In the genomic region with DNA sequence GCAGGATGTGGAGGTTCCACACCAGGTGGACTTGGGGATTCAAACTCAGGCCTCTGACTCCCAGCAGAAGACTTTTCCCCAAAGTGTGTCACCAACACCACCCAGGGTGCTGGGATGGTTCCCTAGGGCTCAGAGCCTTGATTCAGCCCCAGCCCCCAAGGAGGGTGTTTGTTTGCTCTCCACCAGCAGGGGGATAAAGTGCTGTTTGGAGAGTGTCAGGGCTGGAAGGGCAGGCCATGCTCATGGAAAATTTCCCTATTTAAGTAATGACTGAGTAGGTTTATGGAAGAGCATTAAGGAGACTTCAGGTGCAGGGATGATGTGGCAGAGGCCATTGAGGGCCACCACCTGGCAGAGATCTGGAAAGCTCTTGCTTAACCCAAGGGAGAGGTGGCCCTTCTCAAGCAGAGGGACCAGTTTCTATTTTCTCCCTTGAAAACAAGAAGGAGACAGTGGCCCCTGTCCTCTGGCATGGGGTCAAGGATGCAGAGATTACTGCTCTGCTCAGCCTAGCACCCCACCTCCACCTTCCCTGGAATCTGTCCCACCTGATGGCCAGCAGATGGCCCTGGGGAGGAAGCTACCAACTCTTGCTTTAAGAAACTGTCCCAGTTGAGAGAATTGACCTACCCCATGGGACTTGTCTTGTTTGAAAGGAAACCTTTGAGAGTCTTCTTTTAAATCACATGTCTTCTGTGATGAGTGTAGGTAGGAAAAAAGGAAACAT, we compare ENCODE assay signal across 11 cellular contexts.
DNase-seq lines count a peak whose midpoint lies in the region; ATAC-seq and TF ChIP-seq lines count a peak whose summit lies in the region.
"Had no signal": no experiment of that assay in that cellular context is flagged by ENCODE, and none has a peak within 500 bp of the region (broad histone marks: within the 10 kb centered on the region; RNA-seq: fewer than 3 reads in every experiment).

No MANE protein-coding gene starts in this region.

- no peaks in the 10 kb centered on the region for H4K20me1 ChIP-seq in PC-9 (ENCODE audit: insufficient read depth)
- H4K20me1 ChIP-seq in fibroblast of lung (ENCODE audit: control insufficient read depth, extremely low read depth, insufficient read depth, low read length): no peaks in the 10 kb centered on the region

- POLR2A ChIA-PET in PC-9 (lab: Charles Lee; ENCODE audit: unreplicated experiment): no interaction called here

- no peak overlapping the region for H3K9ac ChIP-seq in fibroblast of lung (ENCODE audit: insufficient read depth, low read length)

- H3K4me1 ChIP-seq in PC-9 (replicated peaks; ENCODE audit: insufficient read depth) (no peaks in the 10 kb centered on the region), fibroblast of lung (ENCODE audit: control insufficient read depth, extremely low read depth, insufficient read depth, low read length) (no peaks in the 10 kb centered on the region)

- H2AFZ ChIP-seq in PC-9 (no peak overlapping the region), fibroblast of lung (ENCODE audit: low read length) (no peak overlapping the region)

- H3K9me3 ChIP-seq in PC-9 (ENCODE audit: insufficient read depth, low read depth) (no peaks in the 10 kb centered on the region), fibroblast of lung (ENCODE audit: control insufficient read depth, insufficient read depth, low read depth, low read length) (no peaks in the 10 kb centered on the region)

- peak; percentile 12 for DNase-seq in ACHN
- no peak for DNase-seq in PC-9
- no peak for DNase-seq in fibroblast of lung (ENCODE audit: low read depth in 2 of 2)
- DNase-seq in effector CD4-positive, alpha-beta T cell: no peak
- no peak for DNase-seq in omental fat pad (ENCODE audit: low spot score)
- DNase-seq in caudate nucleus (lab: John Stamatoyannopoulos, UW): no peak
- DNase-seq: left cardiac atrium; NCI-H2029 treated with DMSO at 0.1 percent for 48 hours; stimulated activated CD4-positive, alpha-beta T cell treated with anti-CD3 and anti-CD28 coated beads, Interleukin-4, amount 100 ng/mL, for 1 hour had no signal

- H3K79me2 ChIP-seq in PC-9 (ENCODE audit: low read depth) (no peaks in the 10 kb centered on the region), fibroblast of lung (ENCODE audit: control insufficient read depth, insufficient read depth, low read length) (no peaks in the 10 kb centered on the region)

- H3K27me3 ChIP-seq in PC-9 (ENCODE audit: insufficient read depth, low read depth) (no peaks in the 10 kb centered on the region), fibroblast of lung (ENCODE audit: control insufficient read depth, insufficient read depth, low read length) (peaks cover 5% of the 10 kb centered on the region)

- CTCF ChIA-PET in PC-9 (lab: Charles Lee): interaction anchor here (0.6 to 0.7 kb wide), 3 partner anchors 49 to 299 kb away, joined by 5 to 9 read pairs (median 6); no protein-coding TSS in a partner anchor

- no peak overlapping the region for H3K4me2 ChIP-seq in PC-9
- no peak overlapping the region for H3K4me2 ChIP-seq in fibroblast of lung (ENCODE audit: extremely low read depth, insufficient read depth, low read length)

- no TSS peak for BruUV-seq in PC-9 (replicated peaks; lab: Mats Ljungman, UMichigan)

- H3K27ac ChIP-seq in PC-9: no peak overlapping the region
- H3K27ac ChIP-seq in fibroblast of lung (ENCODE audit: insufficient read depth, low read length): no peak overlapping the region
- H3K27ac ChIP-seq in caudate nucleus (ENCODE audit: low read depth, low read length): no peak overlapping the region

- intact Hi-C loops in PC-9 (cut with micrococcal nuclease; ENCODE audit: unreplicated experiment): no loop called here

- H3F3A ChIP-seq in PC-9 (ENCODE audit: insufficient read depth, low read depth): no peaks in the 10 kb centered on the region

- H3K4me3 ChIP-seq in PC-9 (no peak overlapping the region), fibroblast of lung (replicated peaks in 1 of 4; ENCODE audit: control extremely low read depth in 1 of 4, insufficient read depth in 1 of 4, low read depth in 3 of 4, low read length in 4 of 4) (no peak overlapping the region)

- TF ChIP-seq CTCF in GM12873 (IDR thresholded peaks at IDR 0.05; ENCODE audit: insufficient read depth, low read depth, low read length, missing control alignments) (peak; percentile 52), PC-9 (conservative IDR thresholded peaks at IDR 0.05) (0 out of 2 replicates have a peak, but pooled peaks have one; percentile 27), fibroblast of lung (conservative IDR thresholded peaks at IDR 0.05 in 1 of 2, IDR thresholded peaks at IDR 0.05 in 1 of 2; ENCODE audit: low read depth in 1 of 2, low read length in 2 of 2) (peak; percentile 16 to 28), omental fat pad (IDR thresholded peaks at IDR 0.05) (no peak)

- no peaks in the 10 kb centered on the region for H3K9me2 ChIP-seq in PC-9 (ENCODE audit: insufficient read depth)

- in situ Hi-C loops in ACHN (cut with HindIII; ENCODE audit: low pct_ligation_motif_present, low pct_unique_long_range_greater_than_20kb, low sequenced_read_pairs): no loop called here

- no peak for ATAC-seq in omental fat pad (ENCODE audit: low FRiP score)
- ATAC-seq in HG02981 (IDR thresholded peaks at IDR 0.05; ENCODE audit: unreplicated experiment): no peak
- ATAC-seq: left cardiac atrium had no signal

- H3K36me3 ChIP-seq in PC-9 (ENCODE audit: low read depth) (no peaks in the 10 kb centered on the region), fibroblast of lung (ENCODE audit: control insufficient read depth, insufficient read depth, low read length) (no peaks in the 10 kb centered on the region)

Comparison
In these comparisons a context has a peak if more than half of its experiments do, and no peak if none do; other contexts are left out.
1. CTCF ChIP-seq: peak in GM12873 (single experiment), PC-9 (single experiment) and fibroblast of lung (2 of 2); none in omental fat pad (0 of 3).